In the genomic region with DNA sequence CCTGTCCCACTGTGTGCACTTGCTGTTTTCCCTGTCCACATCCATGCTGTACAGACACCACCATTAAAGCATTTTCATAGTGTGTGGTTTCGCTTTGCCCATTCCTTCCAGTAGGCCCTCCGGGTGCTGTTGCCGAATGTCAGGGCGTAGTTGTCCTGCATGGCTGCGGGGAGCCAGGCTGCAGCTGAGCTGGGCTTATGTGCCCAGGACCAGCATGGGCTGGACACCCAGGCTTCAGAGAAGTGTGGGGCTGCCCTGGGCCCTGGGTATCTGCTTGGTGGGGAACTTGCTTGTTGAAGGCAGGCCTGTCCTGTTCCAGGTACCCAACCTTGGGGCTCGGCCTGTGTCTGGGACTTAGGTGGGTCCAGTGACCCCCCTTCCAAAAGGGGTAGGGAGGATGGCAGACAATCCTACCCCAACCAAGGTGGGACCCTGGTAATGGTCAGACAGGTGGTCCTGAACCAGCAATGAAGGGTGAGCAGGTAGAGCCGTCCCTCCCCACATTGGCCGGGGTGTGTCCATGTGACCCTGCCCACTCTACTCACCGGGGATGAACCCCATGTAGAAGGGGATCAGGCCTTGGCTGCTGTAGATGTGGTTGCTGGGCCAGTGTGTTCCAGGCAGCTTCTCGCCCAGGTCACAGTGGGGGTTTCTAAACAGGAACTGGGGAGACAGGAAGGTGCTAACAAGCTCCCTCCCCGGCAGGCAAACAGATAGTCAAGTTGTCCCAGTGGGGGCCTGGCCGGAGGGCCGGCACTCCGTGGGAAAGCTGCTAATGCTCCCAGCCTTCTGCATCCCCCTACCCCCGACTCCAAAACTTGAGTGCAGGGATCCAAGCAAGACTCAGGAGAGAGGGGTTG, we compare ENCODE assay signal across 9 cellular contexts. TPM values are rescaled to one million over a fixed set of nuclear protein-coding genes. Genes with fewer than 3 reads are reported as not detected.
DNase-seq lines count a peak whose midpoint lies in the region; ATAC-seq and TF ChIP-seq lines count a peak whose summit lies in the region.
"Had no signal": no experiment of that assay in that cellular context is flagged by ENCODE, and none has a peak within 500 bp of the region (broad histone marks: within the 10 kb centered on the region; RNA-seq: fewer than 3 reads in every experiment).

No MANE protein-coding gene starts in this region.

- no peaks in the 10 kb centered on the region for H3K27me3 Mint-ChIP-seq in activated T-cell treated with anti-CD3 and anti-CD28 coated beads, Interleukin-2, amount 50 U/mL, for 4 hours (ENCODE audit: low read depth)
- H3K27me3 Mint-ChIP-seq in nephron progenitor cell (ENCODE audit: low read depth, poor library complexity) = peaks cover 10% of the 10 kb centered on the region

- peaks cover 12% of the 10 kb centered on the region for H3K36me3 Mint-ChIP-seq in activated T-cell treated with anti-CD3 and anti-CD28 coated beads, Interleukin-2, amount 50 U/mL, for 4 hours (ENCODE audit: insufficient read depth)
- H3K36me3 Mint-ChIP-seq in nephron progenitor cell (ENCODE audit: low read depth) = peaks cover 15% of the 10 kb centered on the region

- TF ChIP-seq CTCF in nephron progenitor cell (IDR thresholded peaks at IDR 0.05) = no peak

- H3K4me1 ChIP-seq in HUES48 (ENCODE audit: control insufficient read depth, insufficient read depth, low read length) = peaks cover 22% of the 10 kb centered on the region

- H3K9me3 ChIP-seq in HUES48 (ENCODE audit: control insufficient read depth, insufficient read depth, low read length) = no peaks in the 10 kb centered on the region

- H3K4me3 ChIP-seq in HUES48 (ENCODE audit: low read depth, low read length) = no peak overlapping the region

- no peaks in the 10 kb centered on the region; the same call in 1 of the 2 replicates for H3K27me3 ChIP-seq in HUES48 (ENCODE audit: control insufficient read depth, insufficient read depth, low read length)

- H3K4me1 Mint-ChIP-seq in activated T-cell treated with anti-CD3 and anti-CD28 coated beads, Interleukin-2, amount 50 U/mL, for 4 hours (ENCODE audit: low read depth) = peaks cover 23% of the 10 kb centered on the region
- peaks cover 53% of the 10 kb centered on the region for H3K4me1 Mint-ChIP-seq in nephron progenitor cell

- no peak overlapping the region for H3K9ac ChIP-seq in HUES48 (ENCODE audit: low read depth, low read length)

- no peaks in the 10 kb centered on the region for H3K9me3 Mint-ChIP-seq in activated T-cell treated with anti-CD3 and anti-CD28 coated beads, Interleukin-2, amount 50 U/mL, for 4 hours
- no peaks in the 10 kb centered on the region for H3K9me3 Mint-ChIP-seq in nephron progenitor cell

- peak overlapping the region; percentile 87 for H3K4me3 Mint-ChIP-seq in activated T-cell treated with anti-CD3 and anti-CD28 coated beads, Interleukin-2, amount 50 U/mL, for 4 hours
- H3K4me3 Mint-ChIP-seq in nephron progenitor cell = peak overlapping the region; percentile 89

- DNase-seq in NCI-H1092 treated with DMSO at 0.1 percent for 48 hours (lab: John Stamatoyannopoulos, UW) = peak; percentile 52
- DNase-seq in NCI-H1092 (lab: John Stamatoyannopoulos, UW) = no peak
- DNase-seq in activated T-cell treated with anti-CD3 and anti-CD28 coated beads, Interleukin-2, amount 50 U/mL, for 4 hours = no peak
- DNase-seq in nephron progenitor cell = no peak
- DNase-seq in NCI-H187 (lab: John Stamatoyannopoulos, UW) = no peak
- DNase-seq in mesenteric fat pad (ENCODE audit: low spot score) = no peak
- DNase-seq in Right ventricle myocardium inferior (ENCODE audit: missing footprints) = no peak
- DNase-seq: occipital lobe had no signal

- peaks cover 22% of the 10 kb centered on the region for H3K36me3 ChIP-seq in HUES48 (ENCODE audit: control insufficient read depth, insufficient read depth, low read length)

- H3K27ac Mint-ChIP-seq in nephron progenitor cell = peak overlapping the region; percentile 22

- no peak for ATAC-seq in activated T-cell treated with anti-CD3 and anti-CD28 coated beads, Interleukin-2, amount 50 U/mL, for 4 hours
- ATAC-seq in Right ventricle myocardium inferior = no peak

- intact Hi-C loops in Right ventricle myocardium inferior (cut with DNase I) = no loop called here

- H3K27ac ChIP-seq in HUES48 (ENCODE audit: low read depth, low read length) = peak overlapping the region; percentile 67

RNA-seq across cellular contexts. Expression of a gene that starts 2.8 kb away (rescaled TPM):
- total RNA-seq in activated T-cell treated with anti-CD3 and anti-CD28 coated beads, Interleukin-2, amount 50 U/mL, for 4 hours = 100 to 1,000 TPM; 345 to 383 (median 380) TPM
- total RNA-seq in mesenteric fat pad (298 TPM), Right ventricle myocardium inferior (620 TPM)

RNA-seq across cellular contexts. Expression of a gene that starts 7.2 kb away (rescaled TPM):
- not detected for total RNA-seq in activated T-cell treated with anti-CD3 and anti-CD28 coated beads, Interleukin-2, amount 50 U/mL, for 4 hours
- not detected for total RNA-seq in mesenteric fat pad
- 1.4 TPM for total RNA-seq in Right ventricle myocardium inferior
- total RNA-seq: occipital lobe had no signal

RNA-seq across cellular contexts. Expression of a gene that starts 11.3 kb away (rescaled TPM):
- 10 to 100 TPM; 72.0 to 81.1 (median 73.5) TPM for total RNA-seq in activated T-cell treated with anti-CD3 and anti-CD28 coated beads, Interleukin-2, amount 50 U/mL, for 4 hours
- total RNA-seq in mesenteric fat pad (39.2 TPM), Right ventricle myocardium inferior (37.9 TPM)

RNA-seq across cellular contexts. Expression of a gene that starts 13.2 kb away (rescaled TPM):
- total RNA-seq in activated T-cell treated with anti-CD3 and anti-CD28 coated beads, Interleukin-2, amount 50 U/mL, for 4 hours = not detected
- total RNA-seq in mesenteric fat pad (not detected), Right ventricle myocardium inferior (not detected)

RNA-seq across cellular contexts. Expression of a gene that starts 16.6 kb away (rescaled TPM):
- total RNA-seq in activated T-cell treated with anti-CD3 and anti-CD28 coated beads, Interleukin-2, amount 50 U/mL, for 4 hours = not detected
- total RNA-seq in mesenteric fat pad = not detected
- total RNA-seq in Right ventricle myocardium inferior = not detected
- total RNA-seq: occipital lobe had no signal
